In genomic region chr12:90060031-90060430, GRCh38 we compare ENCODE assay signal across 1 cellular context.
TF ChIP-seq lines count a peak whose summit lies in the region.

No MANE protein-coding gene starts in this region.

TF ChIP-seq in IMR-90, 13 proteins besides CTCF, POLR2A, EP300 and RAD21 (continued from another document):
- TF ChIP-seq ELK1 (IDR thresholded peaks at IDR 0.05; ENCODE audit: borderline replicate concordance, low read depth, low read length) = no peak
- no peak for TF ChIP-seq MAFK (IDR thresholded peaks at IDR 0.05; ENCODE audit: low read depth, low read length)
- no peak for TF ChIP-seq FOS (IDR thresholded peaks at IDR 0.05; ENCODE audit: low read depth, low read length)
- no peak for TF ChIP-seq USF2 (IDR thresholded peaks at IDR 0.05; ENCODE audit: low read depth, low read length)
- TF ChIP-seq CEBPB (IDR thresholded peaks at IDR 0.05; ENCODE audit: low read depth, low read length) = no peak
- TF ChIP-seq MXI1 (IDR thresholded peaks at IDR 0.05; ENCODE audit: borderline replicate concordance, low read depth, low read length) = no peak
- no peak for TF ChIP-seq RFX5 (IDR thresholded peaks at IDR 0.05; ENCODE audit: low read depth, low read length)
- no peak for TF ChIP-seq CHD1 (IDR thresholded peaks at IDR 0.05; ENCODE audit: low read depth, low read length)
- TF ChIP-seq NFE2L2 (IDR thresholded peaks at IDR 0.05; ENCODE audit: low read depth, low read length) = no peak
